ENCODE assay signal across 8 cellular contexts in the genomic region with DNA sequence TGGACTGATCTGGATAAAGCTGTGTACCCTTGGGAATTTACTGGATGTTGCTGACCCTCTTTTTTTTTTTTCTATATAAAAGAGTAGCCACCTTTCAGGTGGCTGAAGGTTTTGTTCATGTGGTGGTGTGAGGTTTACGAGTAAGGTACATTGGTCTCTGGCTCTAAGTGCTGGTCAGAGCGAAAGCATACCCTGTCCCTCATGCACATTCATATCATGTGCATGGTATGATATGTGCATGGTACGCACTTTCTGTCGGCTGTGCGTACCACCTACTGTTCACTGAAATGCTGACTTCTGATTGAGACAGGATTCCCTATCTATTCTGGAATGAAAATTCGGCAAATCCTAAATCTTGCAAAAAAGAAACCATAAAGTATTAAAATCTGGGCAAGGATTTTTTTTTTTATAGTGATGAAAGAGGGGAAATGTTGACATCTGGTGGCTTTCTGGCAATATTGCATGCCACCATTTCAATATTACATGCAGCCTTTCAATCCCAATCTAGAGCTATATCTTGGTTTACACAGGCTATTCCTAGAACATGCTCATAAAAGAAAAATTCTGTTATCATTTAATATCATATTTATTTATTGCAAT. TPM values are rescaled to one million over a fixed set of nuclear protein-coding genes. Genes with fewer than 3 reads are reported as not detected.
DNase-seq lines count a peak whose midpoint lies in the region; ATAC-seq, FAIRE-seq and TF ChIP-seq lines count a peak whose summit lies in the region.

No MANE protein-coding gene starts in this region.

- peak; percentile 79 for TF ChIP-seq CTCF in C4-2B (conservative IDR thresholded peaks at IDR 0.05)
- TF ChIP-seq CTCF in dorsolateral prefrontal cortex (IDR thresholded peaks at IDR 0.05 in 54 of 56, conservative IDR thresholded peaks at IDR 0.05 in 2 of 56; ENCODE audit: low read depth in 1 of 56, partially characterized antibody in 56 of 56): peak; percentile 55 to 82 (median 72)
- peak in 3 of 4 donors; percentile 59 to 70 (median 61) for TF ChIP-seq CTCF in pancreas (IDR thresholded peaks at IDR 0.05)

- WGBS in pancreas, 2 donors: 18 to 26% methylated on average over 6 of the region's 6 CpGs

- peaks cover 0 to 7% (median 5%) of the 10 kb centered on the region in 3 donors for H3K4me1 ChIP-seq in pancreas

- no peaks in the 10 kb centered on the region for H3K36me3 ChIP-seq in pancreas

- H3K27me3 ChIP-seq in dorsolateral prefrontal cortex (no peaks in the 10 kb centered on the region), pancreas (no peaks in the 10 kb centered on the region)

- H3K9me3 ChIP-seq in pancreas: no peaks in the 10 kb centered on the region

- H3K4me3 ChIP-seq in dorsolateral prefrontal cortex (peak overlapping the region in 33 of 59 donors; percentile 3 to 50 (median 31)), pancreas (peak overlapping the region in 1 of 4 donors; percentile 33)

- peak; percentile 91 for FAIRE-seq in pancreas (lab: Jason Lieb, UNC)

- intact Hi-C loops in dorsolateral prefrontal cortex (cut with DNase I) (loop anchor here (5.0 kb wide), 1 partner anchor 70 kb away; the partner anchor contains the start of gene TLR3 (in 2 of the 2)), pancreas (cut with DNase I) (no loop called here)

- peak; percentile 56 for ATAC-seq in GM19351 (IDR thresholded peaks at IDR 0.05; ENCODE audit: unreplicated experiment)
- ATAC-seq in pancreas: peak; percentile 72 to 81 (median 78)
- ATAC-seq in HG03565 (IDR thresholded peaks at IDR 0.05; ENCODE audit: unreplicated experiment): no peak

- DNase-seq in NCI-H1092 treated with DMSO at 0.1 percent for 48 hours (lab: John Stamatoyannopoulos, UW) (peak; percentile 40), dorsolateral prefrontal cortex (no peak), pancreas (no peak), NCI-H128 (lab: John Stamatoyannopoulos, UW; ENCODE audit: unreplicated experiment) (no peak), nucleus accumbens (lab: John Stamatoyannopoulos, UW) (no peak)

- no peak overlapping the region for H3K27ac ChIP-seq in C4-2B
- H3K27ac ChIP-seq in dorsolateral prefrontal cortex: peak overlapping the region in 1 of 59 donors; percentile 7
- no peak overlapping the region for H3K27ac ChIP-seq in pancreas

RNA-seq across cellular contexts. Expression of gene FAM149A, which starts 32.8 kb away (rescaled TPM):
- 10 to 100 TPM; 11.1 to 45.5 (median 27.6) TPM for total RNA-seq in dorsolateral prefrontal cortex
- total RNA-seq in pancreas: 10 to 100 TPM; 11.9 to 21.8 (median 20.6) TPM
- polyA plus RNA-seq in pancreas: 10 to 100 TPM; 15.0 to 31.4 TPM

RNA-seq across cellular contexts. Expression of gene CYP4V2, which starts 54.1 kb away (rescaled TPM):
- 10 to 100 TPM; 15.1 to 68.4 (median 33.4) TPM for total RNA-seq in dorsolateral prefrontal cortex
- 10 to 100 TPM; 27.9 to 39.7 (median 34.1) TPM for total RNA-seq in pancreas
- polyA plus RNA-seq in pancreas: 10 to 100 TPM; 25.6 to 38.4 TPM

Comparison
In these comparisons a context has a peak if more than half of its experiments do, and no peak if none do; other contexts are left out.
1. intact Hi-C loops: an anchor here in dorsolateral prefrontal cortex (5.0 kb wide); none called in pancreas.